15 cellular contexts compared by ENCODE assay signal in genomic region chr1:63795455-63795854, GRCh38. TPM values are rescaled to one million over a fixed set of nuclear protein-coding genes. Genes with fewer than 3 reads are reported as not detected.
A peak's percentile ranks its signal among the peaks of the same experiment; 100 is the strongest.
DNase-seq lines count a peak whose midpoint lies in the region; ATAC-seq and TF ChIP-seq lines count a peak whose summit lies in the region.
"Had no signal": no experiment of that assay in that cellular context is flagged by ENCODE, and none has a peak within 500 bp of the region (broad histone marks: within the 10 kb centered on the region; RNA-seq: fewer than 3 reads in every experiment).

No MANE protein-coding gene starts in this region.

- no peaks in the 10 kb centered on the region for H3K9me3 Mint-ChIP-seq in type B pancreatic cell
- H3K9me3 Mint-ChIP-seq: activated CD8-positive, alpha-beta T cell treated with anti-CD3 and anti-CD28 coated beads for 36 hours; stimulated activated memory B cell treated with anti-CD40 and anti-IgM and Interleukin-4, amounts not matched to agents 10 μg/mL and 1 μg/mL and 100 μg/mL, for 72 hours had no signal

- peaks cover 10% of the 10 kb centered on the region for H3K36me3 Mint-ChIP-seq in type B pancreatic cell
- H3K36me3 Mint-ChIP-seq: CD14-positive monocyte; stimulated activated memory B cell treated with anti-CD40 and anti-IgM and Interleukin-4, amounts not matched to agents 10 μg/mL and 1 μg/mL and 100 μg/mL, for 72 hours had no signal

- H3K4me1 Mint-ChIP-seq in type B pancreatic cell (ENCODE audit: unreplicated experiment): peaks cover 49% of the 10 kb centered on the region
- H3K4me1 Mint-ChIP-seq: CD14-positive monocyte; stimulated activated memory B cell treated with anti-CD40 and anti-IgM and Interleukin-4, amounts not matched to agents 10 μg/mL and 1 μg/mL and 100 μg/mL, for 72 hours had no signal

- H3K4me3 Mint-ChIP-seq in type B pancreatic cell: no peak overlapping the region
- H3K4me3 Mint-ChIP-seq: activated CD8-positive, alpha-beta T cell treated with anti-CD3 and anti-CD28 coated beads for 36 hours; CD14-positive monocyte; stimulated activated memory B cell treated with anti-CD40 and anti-IgM and Interleukin-4, amounts not matched to agents 10 μg/mL and 1 μg/mL and 100 μg/mL, for 72 hours had no signal

- intact Hi-C loops in left ventricle myocardium superior (cut with micrococcal nuclease): no loop called here

- peak; percentile 30 for DNase-seq in NCI-H82 (lab: John Stamatoyannopoulos, UW)
- DNase-seq in NCI-H82 treated with DMSO at 0.1 percent for 48 hours (lab: John Stamatoyannopoulos, UW; ENCODE audit: unreplicated experiment): no peak
- peak; percentile 48 to 62 for DNase-seq in NCI-H526 (lab: John Stamatoyannopoulos, UW)
- DNase-seq in left ventricle myocardium superior: no peak
- no peak for DNase-seq in type B pancreatic cell (ENCODE audit: extremely low spot score, unreplicated experiment)
- DNase-seq in DMS153 treated with DMSO at 0.1 percent for 48 hours (lab: John Stamatoyannopoulos, UW; ENCODE audit: unreplicated experiment): no peak
- DNase-seq: activated CD8-positive, alpha-beta T cell treated with anti-CD3 and anti-CD28 coated beads for 36 hours; DND-41; nucleus accumbens; SW 1271; uterus had no signal

- H3K27ac Mint-ChIP-seq in type B pancreatic cell: peak overlapping the region; percentile 53
- H3K27ac Mint-ChIP-seq: activated CD8-positive, alpha-beta T cell treated with anti-CD3 and anti-CD28 coated beads for 36 hours; CD14-positive monocyte; stimulated activated memory B cell treated with anti-CD40 and anti-IgM and Interleukin-4, amounts not matched to agents 10 μg/mL and 1 μg/mL and 100 μg/mL, for 72 hours had no signal

- H3K27me3 Mint-ChIP-seq in type B pancreatic cell: peaks cover 3% of the 10 kb centered on the region

- TF ChIP-seq CTCF in type B pancreatic cell (conservative IDR thresholded peaks at IDR 0.05): no peak

- ATAC-seq in left ventricle myocardium superior: peak; percentile 68
- ATAC-seq in GM19395 (IDR thresholded peaks at IDR 0.05; ENCODE audit: unreplicated experiment): no peak
- no peak for ATAC-seq in GM18498 (IDR thresholded peaks at IDR 0.05; ENCODE audit: unreplicated experiment)
- ATAC-seq: activated CD8-positive, alpha-beta T cell treated with anti-CD3 and anti-CD28 coated beads for 36 hours; stimulated activated memory B cell treated with anti-CD40 and anti-IgM and Interleukin-4, amounts not matched to agents 10 μg/mL and 1 μg/mL and 100 μg/mL, for 72 hours had no signal

RNA-seq across cellular contexts. Expression of gene ROR1, which starts 21.6 kb away (rescaled TPM):
- total RNA-seq in left ventricle myocardium superior (9.0 TPM), type B pancreatic cell (ENCODE audit: low replicate concordance) (14.9 and 32.0 TPM in 2 replicates)
- total RNA-seq: activated CD8-positive, alpha-beta T cell treated with anti-CD3 and anti-CD28 coated beads for 36 hours had no signal

Comparison
In these comparisons a context has a peak if more than half of its experiments do, and no peak if none do; other contexts are left out.
1. DNase-seq: peak in NCI-H82 (single experiment) and NCI-H526 (2 of 2); none in NCI-H82 treated with DMSO at 0.1 percent for 48 hours (single experiment), left ventricle myocardium superior (single experiment), type B pancreatic cell (single experiment) and DMS153 treated with DMSO at 0.1 percent for 48 hours (single experiment).